ENCODE assay signal across 18 cellular contexts in genomic region chr12:98188649-98189048, GRCh38.
DNase-seq lines count a peak whose midpoint lies in the region; ATAC-seq, FAIRE-seq and TF ChIP-seq lines count a peak whose summit lies in the region.
"Had no signal": no experiment of that assay in that cellular context is flagged by ENCODE, and none has a peak within 500 bp of the region (broad histone marks: within the 10 kb centered on the region; RNA-seq: fewer than 3 reads in every experiment).

No MANE protein-coding gene starts in this region.

- H3K4me1 ChIP-seq in astrocyte (ENCODE audit: insufficient read depth, low read length), result no peaks in the 10 kb centered on the region
- H3K4me1 ChIP-seq: pancreas, thyroid gland had no signal

- H3K27me3 ChIP-seq in astrocyte (ENCODE audit: insufficient read depth, low read length), result no peaks in the 10 kb centered on the region
- H3K27me3 ChIP-seq: pancreas, thyroid gland had no signal

- no peaks in the 10 kb centered on the region for H4K20me1 ChIP-seq in astrocyte (ENCODE audit: insufficient read depth, low read length)

- H3K9me3 ChIP-seq in astrocyte (ENCODE audit: insufficient read depth, low read depth, low read length), result no peaks in the 10 kb centered on the region
- H3K9me3 ChIP-seq: pancreas, thyroid gland had no signal

- H3K4me3 ChIP-seq in astrocyte (ENCODE audit: insufficient read depth, low read depth, low read length), result no peak overlapping the region
- H3K4me3 ChIP-seq: pancreas, thyroid gland had no signal

- H3K36me3 Mint-ChIP-seq in astrocyte (ENCODE audit: low read depth, unreplicated experiment), result no peaks in the 10 kb centered on the region
- H3K36me3 Mint-ChIP-seq: activated naive CD4-positive, alpha-beta T cell treated with anti-CD3 and anti-CD28 coated beads, Interleukin-2, amount 10 ng/mL, durations not matched to agents 7 days and 5 days; naive thymus-derived CD4-positive, alpha-beta T cell had no signal

- H3K4me1 Mint-ChIP-seq in astrocyte (ENCODE audit: low read depth, unreplicated experiment), result peaks cover 20% of the 10 kb centered on the region
- H3K4me1 Mint-ChIP-seq: activated naive CD4-positive, alpha-beta T cell treated with anti-CD3 and anti-CD28 coated beads, Interleukin-2, amount 10 ng/mL, durations not matched to agents 7 days and 5 days; naive thymus-derived CD4-positive, alpha-beta T cell had no signal

- no peak overlapping the region for H3K9ac ChIP-seq in astrocyte (ENCODE audit: low read length)

- H3K27me3 Mint-ChIP-seq in astrocyte (ENCODE audit: low read depth, unreplicated experiment), result no peaks in the 10 kb centered on the region
- H3K27me3 Mint-ChIP-seq: activated naive CD4-positive, alpha-beta T cell treated with anti-CD3 and anti-CD28 coated beads, Interleukin-2, amount 10 ng/mL, durations not matched to agents 7 days and 5 days had no signal

- no peak overlapping the region for H3K4me2 ChIP-seq in astrocyte (ENCODE audit: low read length)

- ATAC-seq in HG02970 (IDR thresholded peaks at IDR 0.05; ENCODE audit: low FRiP score, unreplicated experiment), result no peak
- ATAC-seq: naive thymus-derived CD4-positive, alpha-beta T cell; Right ventricle myocardium inferior had no signal

- H3K4me3 Mint-ChIP-seq in astrocyte (ENCODE audit: unreplicated experiment), result no peak overlapping the region
- H3K4me3 Mint-ChIP-seq: activated naive CD4-positive, alpha-beta T cell treated with anti-CD3 and anti-CD28 coated beads, Interleukin-2, amount 10 ng/mL, durations not matched to agents 7 days and 5 days; naive thymus-derived CD4-positive, alpha-beta T cell had no signal

- no peaks in the 10 kb centered on the region for H3K79me2 ChIP-seq in astrocyte (ENCODE audit: insufficient read depth, low read length)

- H3K36me3 ChIP-seq in astrocyte (ENCODE audit: insufficient read depth, low read length), result no peaks in the 10 kb centered on the region
- H3K36me3 ChIP-seq: pancreas, thyroid gland had no signal

- FAIRE-seq in astrocyte (lab: Jason Lieb, UNC) (no peak), islet of Langerhans (lab: Jason Lieb, UNC) (peak; percentile 98), HTR-8/SVneo (lab: Jason Lieb, UNC) (no peak)
- FAIRE-seq: pancreas had no signal

- peak overlapping the region; percentile 32 for H2AFZ ChIP-seq in astrocyte (ENCODE audit: low read depth, low read length)

- TF ChIP-seq CTCF in astrocyte (IDR thresholded peaks at IDR 0.05; ENCODE audit: insufficient read depth, low read depth, low read length), result no peak

- H3K27ac ChIP-seq in astrocyte (ENCODE audit: low read depth, low read length), result peak overlapping the region; percentile 15
- H3K27ac ChIP-seq: pancreas, thyroid gland had no signal

- H3K27ac Mint-ChIP-seq in astrocyte (ENCODE audit: unreplicated experiment), result no peak overlapping the region
- H3K27ac Mint-ChIP-seq: activated naive CD4-positive, alpha-beta T cell treated with anti-CD3 and anti-CD28 coated beads, Interleukin-2, amount 10 ng/mL, durations not matched to agents 7 days and 5 days; naive thymus-derived CD4-positive, alpha-beta T cell had no signal

- DNase-seq in H4 (ENCODE audit: low spot score), result peak; percentile 10
- DNase-seq in NCI-H2029 treated with DMSO at 0.1 percent for 48 hours (lab: John Stamatoyannopoulos, UW), result peak; percentile 4
- DNase-seq in astrocyte (ENCODE audit: low read depth), result peak; percentile 53
- DNase-seq in HTR-8/SVneo (ENCODE audit: insufficient read length, low spot score), result no peak
- no peak for DNase-seq in NK-92 treated with Interleukin-12 subunit alpha and Interleukin-12 subunit beta, amount 100 ng/mL, for 24 hours (lab: John Stamatoyannopoulos, UW)
- no peak for DNase-seq in activated T-cell treated with anti-CD3 and anti-CD28 coated beads, Interleukin-2, amount 50 U/mL, for 48 hours
- DNase-seq: activated CD4-positive, alpha-beta T cell treated with anti-CD3 and anti-CD28 coated beads for 48 hours; activated CD8-positive, alpha-beta memory T cell treated with anti-CD3 and anti-CD28 coated beads, Interleukin-2, amount 50 U/mL, for 48 hours; activated naive CD4-positive, alpha-beta T cell treated with anti-CD3 and anti-CD28 coated beads, Interleukin-2, amount 10 ng/mL, durations not matched to agents 7 days and 5 days; H7; naive thymus-derived CD4-positive, alpha-beta T cell; NCI-H82; pancreas; stimulated activated CD4-positive, alpha-beta T cell treated with anti-CD3 and anti-CD28 coated beads, Interleukin-4, amount 100 ng/mL, for 4 hours; thyroid gland had no signal

- no peaks in the 10 kb centered on the region for H3K9me3 Mint-ChIP-seq in astrocyte (ENCODE audit: unreplicated experiment)
- H3K9me3 Mint-ChIP-seq: activated naive CD4-positive, alpha-beta T cell treated with anti-CD3 and anti-CD28 coated beads, Interleukin-2, amount 10 ng/mL, durations not matched to agents 7 days and 5 days had no signal

Comparison
In these comparisons a context has a peak if more than half of its experiments do, and no peak if none do; other contexts are left out.
1. DNase-seq: peak in H4 (single experiment), NCI-H2029 treated with DMSO at 0.1 percent for 48 hours (single experiment) and astrocyte (single experiment); none in HTR-8/SVneo (single experiment), NK-92 treated with Interleukin-12 subunit alpha and Interleukin-12 subunit beta, amount 100 ng/mL, for 24 hours (single experiment) and activated T-cell treated with anti-CD3 and anti-CD28 coated beads, Interleukin-2, amount 50 U/mL, for 48 hours (0 of 2).